In genomic region chr21:36889401-36889800, GRCh38 we compare ENCODE assay signal across 1 cellular context.
TF ChIP-seq lines count a peak whose summit lies in the region.

No MANE protein-coding gene starts in this region.

TF ChIP-seq in IMR-90, 13 proteins besides CTCF, POLR2A, EP300 and RAD21:
- no peak for TF ChIP-seq CHD1 (IDR thresholded peaks at IDR 0.05; ENCODE audit: low read depth, low read length)
- TF ChIP-seq MAZ (IDR thresholded peaks at IDR 0.05; ENCODE audit: borderline replicate concordance, low read depth, low read length) = no peak
- no peak for TF ChIP-seq USF2 (IDR thresholded peaks at IDR 0.05; ENCODE audit: low read depth, low read length)
- no peak for TF ChIP-seq NFE2L2 (IDR thresholded peaks at IDR 0.05; ENCODE audit: low read depth, low read length)
